9 cellular contexts compared by ENCODE assay signal in genomic region chr15:45186771-45187577, GRCh38. TPM values are rescaled to one million over a fixed set of nuclear protein-coding genes. Genes with fewer than 3 reads are reported as not detected.
DNase-seq lines count a peak whose midpoint lies in the region; ATAC-seq, FAIRE-seq and TF ChIP-seq lines count a peak whose summit lies in the region.
"Had no signal": no experiment of that assay in that cellular context is flagged by ENCODE, and none has a peak within 500 bp of the region (broad histone marks: within the 10 kb centered on the region; RNA-seq: fewer than 3 reads in every experiment).

No MANE protein-coding gene starts in this region.

- H3K27me3 ChIP-seq in right atrium auricular region (no peaks in the 10 kb centered on the region), skeletal muscle satellite cell (ENCODE audit: control insufficient read depth, insufficient read depth, low read length) (peaks cover 22% of the 10 kb centered on the region)

- POLR2A ChIA-PET in WTC11 (lab: Charles Lee): interaction anchor here (1.5 to 2.9 kb wide), 4 partner anchors 15 to 216 kb away, joined by 3 to 23 read pairs (median 5); a partner anchor contains a TSS

- H3K9me3 ChIP-seq in right atrium auricular region (no peaks in the 10 kb centered on the region), skeletal muscle satellite cell (replicated peaks; ENCODE audit: low read length) (no peaks in the 10 kb centered on the region)

- peak; percentile 46 for DNase-seq in WTC11 (ENCODE audit: low spot score)
- DNase-seq in right atrium auricular region (ENCODE audit: low spot score): no peak
- no peak for DNase-seq in NOMO-1 treated with dmso at 0.1 percent for 144 hours (lab: John Stamatoyannopoulos, UW; ENCODE audit: unreplicated experiment)
- no peak for DNase-seq in GM12891 (ENCODE audit: insufficient read length, low spot score)
- DNase-seq in stimulated activated CD4-positive, alpha-beta T cell treated with anti-CD3 and anti-CD28 coated beads, Interleukin-4, amount 100 ng/mL, for 4 hours: no peak

- peaks cover 52% of the 10 kb centered on the region for H3K4me1 Mint-ChIP-seq in WTC11

- no peak for TF ChIP-seq POLR2A in GM12891 (IDR thresholded peaks at IDR 0.05; ENCODE audit: low read depth, low read length)

- H3K4me3 ChIP-seq in right atrium auricular region: peak overlapping the region; percentile 77 to 81
- H3K4me3 ChIP-seq in skeletal muscle satellite cell (ENCODE audit: low read length): peak overlapping the region; percentile 58

- peak overlapping the region; percentile 80 to 81 for H3K27ac ChIP-seq in right atrium auricular region

- peak overlapping the region; percentile 98 for H3K4me2 ChIP-seq in skeletal muscle satellite cell (ENCODE audit: low read length)

- no peak for FAIRE-seq in GM12891 (lab: Jason Lieb, UNC)

- ATAC-seq in GM21723 (IDR thresholded peaks at IDR 0.05; ENCODE audit: unreplicated experiment): peak; percentile 11
- peak; percentile 31 for ATAC-seq in WTC11
- no peak for ATAC-seq in GM19328 (IDR thresholded peaks at IDR 0.05; ENCODE audit: unreplicated experiment)

- H3K9ac ChIP-seq in skeletal muscle satellite cell (ENCODE audit: low read depth, low read length): peak overlapping the region; percentile 16

- no peaks in the 10 kb centered on the region for H3K36me3 ChIP-seq in right atrium auricular region
- H3K36me3 ChIP-seq in skeletal muscle satellite cell (ENCODE audit: insufficient read depth, low read length): no peaks in the 10 kb centered on the region

- H3K27me3 Mint-ChIP-seq in WTC11 (ENCODE audit: low read depth): peaks cover 34% of the 10 kb centered on the region

- CTCF ChIA-PET in WTC11 (lab: Charles Lee): interaction anchor here (0.9 to 3.5 kb wide), 8 partner anchors 11 to 60 kb away, joined by 4 to 36 read pairs (median 7); no protein-coding TSS in a partner anchor

- H3K36me3 Mint-ChIP-seq in WTC11: no peaks in the 10 kb centered on the region

- no peaks in the 10 kb centered on the region for H3K9me3 Mint-ChIP-seq in WTC11

- no peak overlapping the region; the same call in 1 of the 2 replicates for H3K27ac Mint-ChIP-seq in WTC11

- TF ChIP-seq CTCF in WTC11 (IDR thresholded peaks at IDR 0.05) (no peak), right atrium auricular region (IDR thresholded peaks at IDR 0.05) (no peak)

- peak overlapping the region; percentile 85 for H3K4me3 Mint-ChIP-seq in WTC11

- H3K4me1 ChIP-seq in right atrium auricular region (peaks cover 0 to 26% of the 10 kb centered on the region in 2 donors), skeletal muscle satellite cell (ENCODE audit: control insufficient read depth, insufficient read depth, low read length) (peaks cover 25% of the 10 kb centered on the region)

TF ChIP-seq in WTC11, 78 proteins besides CTCF, POLR2A, EP300 and RAD21 (continues in another document):
- TF ChIP-seq TP53 (CRISPR knock-in tag; IDR thresholded peaks at IDR 0.05): 0 out of 2 replicates have a peak, but pooled peaks have one; percentile 24
- TF ChIP-seq ZNF317 (CRISPR knock-in tag; IDR thresholded peaks at IDR 0.05; ENCODE audit: borderline replicate concordance, low read depth): no peak
- 0 out of 2 replicates have a peak, but pooled peaks have one; percentile 15 for TF ChIP-seq MAX (CRISPR knock-in tag; IDR thresholded peaks at IDR 0.05)
- TF ChIP-seq ZNF423 (CRISPR knock-in tag; IDR thresholded peaks at IDR 0.05): 0 out of 2 replicates have a peak, but pooled peaks have one; percentile 7
- TF ChIP-seq CBFB (CRISPR knock-in tag; IDR thresholded peaks at IDR 0.05; ENCODE audit: low read depth): 0 out of 2 replicates have a peak, but pooled peaks have one; percentile 19
- no peak for TF ChIP-seq USF2 (CRISPR knock-in tag; IDR thresholded peaks at IDR 0.05)
- no peak for TF ChIP-seq NR3C1 (CRISPR knock-in tag; conservative IDR thresholded peaks at IDR 0.05; ENCODE audit: low read depth)
- no peak for TF ChIP-seq ATF3 (CRISPR knock-in tag; conservative IDR thresholded peaks at IDR 0.05)
- TF ChIP-seq HMGXB4 (CRISPR knock-in tag; IDR thresholded peaks at IDR 0.05): no peak; the same call in 1 of the 2 replicates

TF ChIP-seq in GM12891, 5 proteins besides CTCF, POLR2A, EP300 and RAD21:
- TF ChIP-seq PAX5 (IDR thresholded peaks at IDR 0.05; ENCODE audit: insufficient read depth, low read length, severe bottlenecking): no peak
- no peak for TF ChIP-seq SPI1 (IDR thresholded peaks at IDR 0.05; ENCODE audit: low read depth, low read length)
- TF ChIP-seq POU2F2 (IDR thresholded peaks at IDR 0.05; ENCODE audit: low read depth, low read length): no peak
- no peak for TF ChIP-seq POLR2AphosphoS5 (IDR thresholded peaks at IDR 0.05; ENCODE audit: low read depth, low read length)
- no peak for TF ChIP-seq TAF1 (IDR thresholded peaks at IDR 0.05; ENCODE audit: low read depth, low read length)

RNA-seq across cellular contexts. Expression of gene SHF, which starts 0.8 kb away (rescaled TPM):
- total RNA-seq in WTC11 (2021) (30.6 to 33.1 TPM (median 31.0 TPM) in 3 replicates), right atrium auricular region (10 to 100 TPM in 1 of 2 donors, 1 to 10 TPM in 1; 4.7 to 12.0 TPM)
- total RNA-seq in skeletal muscle satellite cell (2012; rRNA removed): 1.3 and 1.8 TPM in 2 replicates
- 12.8 TPM for polyA plus RNA-seq in GM12891 (2012; ENCODE audit: low read depth, missing spikeins)

RNA-seq across cellular contexts. Expression of gene DUOX1, which starts 57.2 kb away (rescaled TPM):
- total RNA-seq in WTC11 (2021): 1.3 to 2.1 TPM (median 1.3 TPM) in 3 replicates
- total RNA-seq in right atrium auricular region: 1 to 10 TPM; 1.1 to 3.6 TPM
- not detected in 2 replicates for total RNA-seq in skeletal muscle satellite cell (2012; rRNA removed)
- polyA plus RNA-seq in GM12891 (2012; ENCODE audit: low read depth, missing spikeins): 0.62 TPM

RNA-seq across cellular contexts. Expression of gene DUOXA1, which starts 57.3 kb away (rescaled TPM):
- 0.09 to 0.62 TPM (median 0.50 TPM) in 3 replicates for total RNA-seq in WTC11 (2021)
- 1 to 10 TPM in 1 of 2 donors, under 1 TPM in 1; 0.41 to 2.7 TPM for total RNA-seq in right atrium auricular region
- not detected in 2 replicates for total RNA-seq in skeletal muscle satellite cell (2012; rRNA removed)
- polyA plus RNA-seq in GM12891 (2012; ENCODE audit: low read depth, missing spikeins): not detected
- total RNA-seq: LHCN-M2 had no signal
